Comparison of ENCODE assay signal across 1 cellular context in the genomic region with DNA sequence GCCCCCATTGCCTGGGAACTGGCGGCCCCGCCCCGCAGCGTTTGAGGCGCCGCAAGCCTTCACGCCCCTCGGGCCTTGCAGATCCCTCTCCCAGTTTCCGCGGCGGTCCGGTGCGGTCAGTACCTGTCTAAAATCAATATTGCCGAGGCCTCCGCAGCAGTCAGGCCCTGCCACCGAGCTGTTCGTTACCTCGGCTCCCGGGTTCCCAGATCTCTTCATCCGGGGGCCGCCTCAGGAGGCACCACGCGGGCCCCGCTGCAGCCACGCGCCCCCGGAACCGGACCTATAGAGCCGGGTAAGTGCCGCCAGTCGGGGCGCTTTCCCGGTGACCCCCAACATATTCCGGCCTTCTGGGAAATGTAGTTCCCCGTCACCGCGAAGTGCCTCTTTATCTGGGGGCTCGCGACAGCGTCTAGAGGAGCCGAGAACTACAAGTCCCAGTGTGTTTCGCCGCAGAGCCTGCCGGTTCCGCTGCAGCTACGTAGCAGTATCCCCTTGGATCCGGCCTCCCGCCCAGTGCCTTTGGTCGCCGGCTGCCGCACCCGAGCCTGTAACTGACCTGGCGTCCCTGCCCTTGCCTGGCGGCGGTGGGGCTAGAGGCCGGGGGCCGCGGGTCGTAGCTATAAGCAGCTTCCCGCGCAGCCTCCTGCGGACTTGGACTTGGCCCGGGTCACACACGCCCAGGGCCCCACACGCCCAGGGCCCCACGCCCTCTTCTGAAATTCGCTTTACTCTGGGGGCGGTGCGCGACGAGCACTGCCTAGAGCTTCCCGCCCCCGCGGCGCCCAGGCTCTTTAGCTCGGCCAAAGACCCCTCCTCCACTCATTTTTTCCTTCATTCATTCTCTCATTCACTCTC.
TF ChIP-seq lines count a peak whose summit lies in the region.

A gene with protein sequence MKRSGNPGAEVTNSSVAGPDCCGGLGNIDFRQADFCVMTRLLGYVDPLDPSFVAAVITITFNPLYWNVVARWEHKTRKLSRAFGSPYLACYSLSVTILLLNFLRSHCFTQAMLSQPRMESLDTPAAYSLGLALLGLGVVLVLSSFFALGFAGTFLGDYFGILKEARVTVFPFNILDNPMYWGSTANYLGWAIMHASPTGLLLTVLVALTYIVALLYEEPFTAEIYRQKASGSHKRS (minus strand): TSS at position 301 of the 858 bp plus-strand sequence. CDS start 82 bp downstream, at position 219.

TF ChIP-seq in HepG2, 621 proteins besides CTCF, POLR2A, EP300 and RAD21 (continued from another document and continues in another):
- TF ChIP-seq, protein P1, sequence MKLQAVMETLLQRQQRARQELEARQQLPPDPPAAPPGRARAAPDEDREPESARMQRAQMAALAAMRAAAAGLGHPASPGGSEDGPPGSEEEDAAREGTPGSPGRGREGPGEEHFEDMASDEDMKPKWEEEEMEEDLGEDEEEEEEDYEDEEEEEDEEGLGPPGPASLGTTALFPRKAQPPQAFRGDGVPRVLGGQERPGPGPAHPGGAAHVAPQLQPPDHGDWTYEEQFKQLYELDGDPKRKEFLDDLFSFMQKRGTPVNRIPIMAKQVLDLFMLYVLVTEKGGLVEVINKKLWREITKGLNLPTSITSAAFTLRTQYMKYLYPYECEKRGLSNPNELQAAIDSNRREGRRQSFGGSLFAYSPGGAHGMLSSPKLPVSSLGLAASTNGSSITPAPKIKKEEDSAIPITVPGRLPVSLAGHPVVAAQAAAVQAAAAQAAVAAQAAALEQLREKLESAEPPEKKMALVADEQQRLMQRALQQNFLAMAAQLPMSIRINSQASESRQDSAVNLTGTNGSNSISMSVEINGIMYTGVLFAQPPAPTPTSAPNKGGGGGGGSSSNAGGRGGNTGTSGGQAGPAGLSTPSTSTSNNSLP (IDR thresholded peaks at IDR 0.05; ENCODE audit: low read depth, low read length) = no peak; the same call in 1 of the 2 replicates
- TF ChIP-seq KDM2A (CRISPR knock-in tag; IDR thresholded peaks at IDR 0.05; ENCODE audit: borderline replicate concordance, low read depth) (peak; percentile 92), ZBTB3 (CRISPR knock-in tag; IDR thresholded peaks at IDR 0.05; ENCODE audit: borderline replicate concordance, low read depth) (no peak), ZNF570 (CRISPR knock-in tag; IDR thresholded peaks at IDR 0.05; ENCODE audit: borderline replicate concordance) (no peak), U2AF1 (optimal IDR thresholded peaks at IDR 0.05; ENCODE audit: low read depth, low read length) (peak; percentile 44), HOXA3 (CRISPR knock-in tag; IDR thresholded peaks at IDR 0.05) (peak; percentile 83), ZNF256 (CRISPR knock-in tag; conservative IDR thresholded peaks at IDR 0.05) (0 out of 2 replicates have a peak, but pooled peaks have one; percentile 32), SYNCRIP (IDR thresholded peaks at IDR 0.05; ENCODE audit: insufficient read depth, low read depth, low read length) (no peak), HOXA9 (CRISPR knock-in tag; IDR thresholded peaks at IDR 0.05; ENCODE audit: borderline replicate concordance) (no peak), GATA4 (IDR thresholded peaks at IDR 0.05; ENCODE audit: borderline replicate concordance, low read depth) (no peak; the same call in 1 of the 2 replicates), ATF1 (CRISPR knock-in tag; IDR thresholded peaks at IDR 0.05) (peak; percentile 90), HNRNPL (IDR thresholded peaks at IDR 0.05; ENCODE audit: low read depth, low read length) (peak; percentile 58; the same call in 1 of the 2 replicates), FOXK2 (IDR thresholded peaks at IDR 0.05) (no peak), ZMAT3 (CRISPR knock-in tag; conservative IDR thresholded peaks at IDR 0.05) (no peak), YY1 (IDR thresholded peaks at IDR 0.05; ENCODE audit: insufficient read depth, insufficient replicate concordance, low read depth, low read length) (peak; percentile 27), MXI1 (IDR thresholded peaks at IDR 0.05; ENCODE audit: borderline replicate concordance, low read depth, low read length) (peak; percentile 75; the same call in 2 of the 3 replicates), NONO (IDR thresholded peaks at IDR 0.05) (no peak), NONO (CRISPR knock-in tag; conservative IDR thresholded peaks at IDR 0.05) (peak; percentile 87), CEBPB (IDR thresholded peaks at IDR 0.05; ENCODE audit: borderline replicate concordance, low read depth, low read length) (no peak), FOSL2 (CRISPR knock-in tag; IDR thresholded peaks at IDR 0.05) (peak; percentile 47), KMT2B (CRISPR knock-in tag; IDR thresholded peaks at IDR 0.05) (peak; percentile 76; the same call in 1 of the 2 replicates), DR1 (CRISPR knock-in tag; IDR thresholded peaks at IDR 0.05) (peak; percentile 41; the same call in 1 of the 2 replicates), GTF2F1 (IDR thresholded peaks at IDR 0.05; ENCODE audit: low read length) (no peak), ZZZ3 (CRISPR knock-in tag; IDR thresholded peaks at IDR 0.05; ENCODE audit: borderline replicate concordance) (no peak; the same call in 1 of the 2 replicates), YEATS4 (CRISPR knock-in tag; IDR thresholded peaks at IDR 0.05; ENCODE audit: borderline replicate concordance) (peak; percentile 92), HHEX (CRISPR knock-in tag; IDR thresholded peaks at IDR 0.05) (no peak), SALL1 (CRISPR knock-in tag; IDR thresholded peaks at IDR 0.05) (peak; percentile 65), ZNF17 (CRISPR knock-in tag; IDR thresholded peaks at IDR 0.05) (peak; percentile 87; the same call in 1 of the 2 replicates), CBX5 (CRISPR knock-in tag; IDR thresholded peaks at IDR 0.05; ENCODE audit: borderline replicate concordance) (peak; percentile 16; the same call in 1 of the 2 replicates), ZNF230 (CRISPR knock-in tag; IDR thresholded peaks at IDR 0.05) (0 out of 2 replicates have a peak, but pooled peaks have one; percentile 17)
- TF ChIP-seq, protein P2, sequence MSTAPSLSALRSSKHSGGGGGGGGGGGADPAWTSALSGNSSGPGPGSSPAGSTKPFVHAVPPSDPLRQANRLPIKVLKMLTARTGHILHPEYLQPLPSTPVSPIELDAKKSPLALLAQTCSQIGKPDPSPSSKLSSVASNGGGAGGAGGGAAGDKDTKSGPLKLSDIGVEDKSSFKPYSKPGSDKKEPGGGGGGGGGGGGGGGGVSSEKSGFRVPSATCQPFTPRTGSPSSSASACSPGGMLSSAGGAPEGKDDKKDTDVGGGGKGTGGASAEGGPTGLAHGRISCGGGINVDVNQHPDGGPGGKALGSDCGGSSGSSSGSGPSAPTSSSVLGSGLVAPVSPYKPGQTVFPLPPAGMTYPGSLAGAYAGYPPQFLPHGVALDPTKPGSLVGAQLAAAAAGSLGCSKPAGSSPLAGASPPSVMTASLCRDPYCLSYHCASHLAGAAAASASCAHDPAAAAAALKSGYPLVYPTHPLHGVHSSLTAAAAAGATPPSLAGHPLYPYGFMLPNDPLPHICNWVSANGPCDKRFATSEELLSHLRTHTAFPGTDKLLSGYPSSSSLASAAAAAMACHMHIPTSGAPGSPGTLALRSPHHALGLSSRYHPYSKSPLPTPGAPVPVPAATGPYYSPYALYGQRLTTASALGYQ (CRISPR knock-in tag; IDR thresholded peaks at IDR 0.05) = peak; percentile 46; the same call in 1 of the 2 replicates
- TF ChIP-seq, protein P3, sequence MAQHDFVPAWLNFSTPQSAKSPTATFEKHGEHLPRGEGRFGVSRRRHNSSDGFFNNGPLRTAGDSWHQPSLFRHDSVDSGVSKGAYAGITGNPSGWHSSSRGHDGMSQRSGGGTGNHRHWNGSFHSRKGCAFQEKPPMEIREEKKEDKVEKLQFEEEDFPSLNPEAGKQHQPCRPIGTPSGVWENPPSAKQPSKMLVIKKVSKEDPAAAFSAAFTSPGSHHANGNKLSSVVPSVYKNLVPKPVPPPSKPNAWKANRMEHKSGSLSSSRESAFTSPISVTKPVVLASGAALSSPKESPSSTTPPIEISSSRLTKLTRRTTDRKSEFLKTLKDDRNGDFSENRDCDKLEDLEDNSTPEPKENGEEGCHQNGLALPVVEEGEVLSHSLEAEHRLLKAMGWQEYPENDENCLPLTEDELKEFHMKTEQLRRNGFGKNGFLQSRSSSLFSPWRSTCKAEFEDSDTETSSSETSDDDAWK (CRISPR knock-in tag; IDR thresholded peaks at IDR 0.05) = no peak
- TF ChIP-seq, protein P4, sequence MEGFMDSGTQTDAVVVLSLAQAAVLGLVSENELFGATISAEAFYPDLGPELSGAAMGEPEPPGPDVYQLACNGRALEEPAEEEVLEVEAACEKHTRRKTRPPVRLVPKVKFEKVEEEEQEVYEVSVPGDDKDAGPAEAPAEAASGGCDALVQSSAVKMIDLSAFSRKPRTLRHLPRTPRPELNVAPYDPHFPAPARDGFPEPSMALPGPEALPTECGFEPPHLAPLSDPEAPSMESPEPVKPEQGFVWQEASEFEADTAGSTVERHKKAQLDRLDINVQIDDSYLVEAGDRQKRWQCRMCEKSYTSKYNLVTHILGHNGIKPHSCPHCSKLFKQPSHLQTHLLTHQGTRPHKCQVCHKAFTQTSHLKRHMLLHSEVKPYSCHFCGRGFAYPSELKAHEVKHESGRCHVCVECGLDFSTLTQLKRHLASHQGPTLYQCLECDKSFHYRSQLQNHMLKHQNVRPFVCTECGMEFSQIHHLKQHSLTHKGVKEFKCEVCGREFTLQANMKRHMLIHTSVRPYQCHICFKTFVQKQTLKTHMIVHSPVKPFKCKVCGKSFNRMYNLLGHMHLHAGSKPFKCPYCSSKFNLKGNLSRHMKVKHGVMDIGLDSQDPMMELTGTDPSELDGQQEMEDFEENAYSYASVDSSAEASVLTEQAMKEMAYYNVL (CRISPR knock-in tag; IDR thresholded peaks at IDR 0.05; ENCODE audit: borderline replicate concordance) = peak; percentile 68; the same call in 1 of the 2 replicates
- TF ChIP-seq, protein P5, sequence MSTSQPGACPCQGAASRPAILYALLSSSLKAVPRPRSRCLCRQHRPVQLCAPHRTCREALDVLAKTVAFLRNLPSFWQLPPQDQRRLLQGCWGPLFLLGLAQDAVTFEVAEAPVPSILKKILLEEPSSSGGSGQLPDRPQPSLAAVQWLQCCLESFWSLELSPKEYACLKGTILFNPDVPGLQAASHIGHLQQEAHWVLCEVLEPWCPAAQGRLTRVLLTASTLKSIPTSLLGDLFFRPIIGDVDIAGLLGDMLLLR (CRISPR knock-in tag; IDR thresholded peaks at IDR 0.05) = no peak; the same call in 1 of the 2 replicates
- TF ChIP-seq, protein P6, sequence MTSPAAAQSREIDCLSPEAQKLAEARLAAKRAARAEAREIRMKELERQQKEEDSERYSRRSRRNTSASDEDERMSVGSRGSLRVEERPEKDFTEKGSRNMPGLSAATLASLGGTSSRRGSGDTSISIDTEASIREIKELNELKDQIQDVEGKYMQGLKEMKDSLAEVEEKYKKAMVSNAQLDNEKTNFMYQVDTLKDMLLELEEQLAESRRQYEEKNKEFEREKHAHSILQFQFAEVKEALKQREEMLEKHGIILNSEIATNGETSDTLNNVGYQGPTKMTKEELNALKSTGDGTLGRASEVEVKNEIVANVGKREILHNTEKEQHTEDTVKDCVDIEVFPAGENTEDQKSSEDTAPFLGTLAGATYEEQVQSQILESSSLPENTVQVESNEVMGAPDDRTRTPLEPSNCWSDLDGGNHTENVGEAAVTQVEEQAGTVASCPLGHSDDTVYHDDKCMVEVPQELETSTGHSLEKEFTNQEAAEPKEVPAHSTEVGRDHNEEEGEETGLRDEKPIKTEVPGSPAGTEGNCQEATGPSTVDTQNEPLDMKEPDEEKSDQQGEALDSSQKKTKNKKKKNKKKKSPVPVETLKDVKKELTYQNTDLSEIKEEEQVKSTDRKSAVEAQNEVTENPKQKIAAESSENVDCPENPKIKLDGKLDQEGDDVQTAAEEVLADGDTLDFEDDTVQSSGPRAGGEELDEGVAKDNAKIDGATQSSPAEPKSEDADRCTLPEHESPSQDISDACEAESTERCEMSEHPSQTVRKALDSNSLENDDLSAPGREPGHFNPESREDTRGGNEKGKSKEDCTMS (CRISPR knock-in tag; conservative IDR thresholded peaks at IDR 0.05) = no peak
- TF ChIP-seq, protein P7, sequence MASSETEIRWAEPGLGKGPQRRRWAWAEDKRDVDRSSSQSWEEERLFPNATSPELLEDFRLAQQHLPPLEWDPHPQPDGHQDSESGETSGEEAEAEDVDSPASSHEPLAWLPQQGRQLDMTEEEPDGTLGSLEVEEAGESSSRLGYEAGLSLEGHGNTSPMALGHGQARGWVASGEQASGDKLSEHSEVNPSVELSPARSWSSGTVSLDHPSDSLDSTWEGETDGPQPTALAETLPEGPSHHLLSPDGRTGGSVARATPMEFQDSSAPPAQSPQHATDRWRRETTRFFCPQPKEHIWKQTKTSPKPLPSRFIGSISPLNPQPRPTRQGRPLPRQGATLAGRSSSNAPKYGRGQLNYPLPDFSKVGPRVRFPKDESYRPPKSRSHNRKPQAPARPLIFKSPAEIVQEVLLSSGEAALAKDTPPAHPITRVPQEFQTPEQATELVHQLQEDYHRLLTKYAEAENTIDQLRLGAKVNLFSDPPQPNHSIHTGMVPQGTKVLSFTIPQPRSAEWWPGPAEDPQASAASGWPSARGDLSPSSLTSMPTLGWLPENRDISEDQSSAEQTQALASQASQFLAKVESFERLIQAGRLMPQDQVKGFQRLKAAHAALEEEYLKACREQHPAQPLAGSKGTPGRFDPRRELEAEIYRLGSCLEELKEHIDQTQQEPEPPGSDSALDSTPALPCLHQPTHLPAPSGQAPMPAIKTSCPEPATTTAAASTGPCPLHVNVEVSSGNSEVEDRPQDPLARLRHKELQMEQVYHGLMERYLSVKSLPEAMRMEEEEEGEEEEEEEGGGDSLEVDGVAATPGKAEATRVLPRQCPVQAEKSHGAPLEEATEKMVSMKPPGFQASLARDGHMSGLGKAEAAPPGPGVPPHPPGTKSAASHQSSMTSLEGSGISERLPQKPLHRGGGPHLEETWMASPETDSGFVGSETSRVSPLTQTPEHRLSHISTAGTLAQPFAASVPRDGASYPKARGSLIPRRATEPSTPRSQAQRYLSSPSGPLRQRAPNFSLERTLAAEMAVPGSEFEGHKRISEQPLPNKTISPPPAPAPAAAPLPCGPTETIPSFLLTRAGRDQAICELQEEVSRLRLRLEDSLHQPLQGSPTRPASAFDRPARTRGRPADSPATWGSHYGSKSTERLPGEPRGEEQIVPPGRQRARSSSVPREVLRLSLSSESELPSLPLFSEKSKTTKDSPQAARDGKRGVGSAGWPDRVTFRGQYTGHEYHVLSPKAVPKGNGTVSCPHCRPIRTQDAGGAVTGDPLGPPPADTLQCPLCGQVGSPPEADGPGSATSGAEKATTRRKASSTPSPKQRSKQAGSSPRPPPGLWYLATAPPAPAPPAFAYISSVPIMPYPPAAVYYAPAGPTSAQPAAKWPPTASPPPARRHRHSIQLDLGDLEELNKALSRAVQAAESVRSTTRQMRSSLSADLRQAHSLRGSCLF (CRISPR knock-in tag; IDR thresholded peaks at IDR 0.05; ENCODE audit: borderline replicate concordance) = no peak
- TF ChIP-seq, protein P8, sequence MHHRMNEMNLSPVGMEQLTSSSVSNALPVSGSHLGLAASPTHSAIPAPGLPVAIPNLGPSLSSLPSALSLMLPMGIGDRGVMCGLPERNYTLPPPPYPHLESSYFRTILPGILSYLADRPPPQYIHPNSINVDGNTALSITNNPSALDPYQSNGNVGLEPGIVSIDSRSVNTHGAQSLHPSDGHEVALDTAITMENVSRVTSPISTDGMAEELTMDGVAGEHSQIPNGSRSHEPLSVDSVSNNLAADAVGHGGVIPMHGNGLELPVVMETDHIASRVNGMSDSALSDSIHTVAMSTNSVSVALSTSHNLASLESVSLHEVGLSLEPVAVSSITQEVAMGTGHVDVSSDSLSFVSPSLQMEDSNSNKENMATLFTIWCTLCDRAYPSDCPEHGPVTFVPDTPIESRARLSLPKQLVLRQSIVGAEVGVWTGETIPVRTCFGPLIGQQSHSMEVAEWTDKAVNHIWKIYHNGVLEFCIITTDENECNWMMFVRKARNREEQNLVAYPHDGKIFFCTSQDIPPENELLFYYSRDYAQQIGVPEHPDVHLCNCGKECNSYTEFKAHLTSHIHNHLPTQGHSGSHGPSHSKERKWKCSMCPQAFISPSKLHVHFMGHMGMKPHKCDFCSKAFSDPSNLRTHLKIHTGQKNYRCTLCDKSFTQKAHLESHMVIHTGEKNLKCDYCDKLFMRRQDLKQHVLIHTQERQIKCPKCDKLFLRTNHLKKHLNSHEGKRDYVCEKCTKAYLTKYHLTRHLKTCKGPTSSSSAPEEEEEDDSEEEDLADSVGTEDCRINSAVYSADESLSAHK (CRISPR knock-in tag; IDR thresholded peaks at IDR 0.05; ENCODE audit: borderline replicate concordance) = no peak
